ENCODE assay signal across 7 cellular contexts in the genomic region with DNA sequence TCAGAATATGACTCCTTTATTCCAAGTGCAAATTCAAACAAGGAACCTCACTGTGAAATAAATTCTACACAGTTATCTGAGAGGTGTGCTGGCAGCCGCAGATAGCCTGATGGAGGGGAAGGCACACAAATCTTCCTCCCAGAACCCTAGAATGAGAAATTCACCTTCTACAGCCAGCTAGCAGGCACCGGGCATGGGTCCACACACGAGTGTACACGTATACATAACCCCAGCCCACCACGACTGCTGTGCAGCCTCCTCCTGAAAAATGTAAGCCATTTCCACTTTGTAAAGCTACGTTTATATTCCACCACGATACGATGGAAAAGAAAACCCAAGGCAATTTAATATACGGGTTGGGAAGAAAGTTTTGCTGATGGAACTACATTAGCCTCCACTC. TPM values are rescaled to one million over a fixed set of nuclear protein-coding genes. Genes with fewer than 3 reads are reported as not detected.
DNase-seq lines count a peak whose midpoint lies in the region; ATAC-seq and TF ChIP-seq lines count a peak whose summit lies in the region.

No MANE protein-coding gene starts in this region.

- H2BK120ac ChIP-seq in neuronal stem cell (ENCODE audit: low read depth, low read length): no peak overlapping the region

- no peak overlapping the region for H2BK5ac ChIP-seq in neuronal stem cell (ENCODE audit: low read length)

- H2AFZ ChIP-seq in neuronal stem cell (ENCODE audit: low read length): peak overlapping the region; percentile 96

- H2BK15ac ChIP-seq in neuronal stem cell (ENCODE audit: low read length): no peak overlapping the region

- WGBS in neuronal stem cell (ENCODE audit: extremely low coverage in 2 of 2, insufficient read length in 2 of 2, insufficient replicate concordance in 1 of 2), 2 donors: no CpG with 5 or more reads among the region's 9 CpGs

- H3K23ac ChIP-seq in neuronal stem cell (ENCODE audit: low read depth, low read length, poor library complexity): no peak overlapping the region

- H4K91ac ChIP-seq in neuronal stem cell (ENCODE audit: low read depth, low read length, poor library complexity): no peak overlapping the region

- H3K18ac ChIP-seq in neuronal stem cell (ENCODE audit: low read length): no peak overlapping the region

- H3K4me3 ChIP-seq in GM12865 (ENCODE audit: low read depth, low read length) (peak overlapping the region; percentile 72), epithelial cell of esophagus (ENCODE audit: low read length) (peak overlapping the region; percentile 91), neuronal stem cell (ENCODE audit: low read length in 2 of 2) (peak overlapping the region in 1 of 2 donors; percentile 94)

- H3K4ac ChIP-seq in neuronal stem cell (ENCODE audit: low read length): no peak overlapping the region

- peaks cover 5 to 47% of the 10 kb centered on the region in 2 donors for H3K36me3 ChIP-seq in neuronal stem cell (replicated peaks in 1 of 2; ENCODE audit: control insufficient read depth in 2 of 2, insufficient read depth in 2 of 2, low read length in 2 of 2)

- H3K9me3 ChIP-seq in neuronal stem cell (replicated peaks in 1 of 2; ENCODE audit: control insufficient read depth in 2 of 2, insufficient read depth in 1 of 2, low read depth in 1 of 2, low read length in 2 of 2): peaks cover 0 to 5% of the 10 kb centered on the region in 2 donors

- no peak overlapping the region for H2AK5ac ChIP-seq in neuronal stem cell (ENCODE audit: low read depth, low read length)

- no peak overlapping the region for H3K4me2 ChIP-seq in neuronal stem cell (ENCODE audit: insufficient read depth, low read length, poor library complexity, severe bottlenecking)

- TF ChIP-seq CTCF in GM12865 (IDR thresholded peaks at IDR 0.05; ENCODE audit: insufficient read depth, low read depth, low read length, missing control alignments) (no peak), epithelial cell of esophagus (IDR thresholded peaks at IDR 0.05; ENCODE audit: insufficient read depth, low read depth, low read length, missing control alignments) (no peak)

- ATAC-seq in GM21576 (IDR thresholded peaks at IDR 0.05; ENCODE audit: unreplicated experiment) (no peak), GM18870 (IDR thresholded peaks at IDR 0.05; ENCODE audit: unreplicated experiment) (no peak)

- peaks cover 0 to 10% (median 0%) of the 10 kb centered on the region in 3 experiments for H3K27me3 ChIP-seq in neuronal stem cell (ENCODE audit: control insufficient read depth in 3 of 3, insufficient read depth in 3 of 3, low read depth in 1 of 3, low read length in 3 of 3)

- peaks cover 6% of the 10 kb centered on the region for H3K79me1 ChIP-seq in neuronal stem cell (ENCODE audit: low read depth, low read length)

- H3K9ac ChIP-seq in neuronal stem cell (ENCODE audit: low read depth, low read length, poor library complexity): no peak overlapping the region

- no peak overlapping the region for H2BK12ac ChIP-seq in neuronal stem cell (ENCODE audit: low read length)

- no peak for DNase-seq in GM12865 (ENCODE audit: low read depth)
- DNase-seq in SK-N-DZ (ENCODE audit: low spot score): peak; percentile 3
- DNase-seq in epithelial cell of esophagus (ENCODE audit: low read depth): no peak
- DNase-seq in neuronal stem cell (ENCODE audit: low spot score): no peak
- DNase-seq in mesenteric fat pad (ENCODE audit: low spot score): no peak

- no peak overlapping the region for H3K14ac ChIP-seq in neuronal stem cell (ENCODE audit: low read length)

- H4K8ac ChIP-seq in neuronal stem cell (ENCODE audit: low read depth, low read length): no peak overlapping the region

- H3K27ac ChIP-seq in neuronal stem cell (replicated peaks; ENCODE audit: low read length): no peak overlapping the region

- H3K4me1 ChIP-seq in neuronal stem cell (ENCODE audit: control insufficient read depth in 2 of 2, insufficient read depth in 1 of 2, low read depth in 1 of 2, low read length in 2 of 2): peaks cover 2 to 7% of the 10 kb centered on the region in 2 donors

RNA-seq across cellular contexts. Expression of gene BTG3, which starts 1.8 kb away (rescaled TPM):
- polyA plus RNA-seq in SK-N-DZ (2014; cell fraction: cytosol; rRNA removed): 38.0 and 57.2 TPM in 2 replicates
- 29.3 and 40.6 TPM in 2 replicates for polyA plus RNA-seq in SK-N-DZ (2014; cell fraction: nucleus; rRNA removed)
- 44.6 TPM for polyA plus RNA-seq in neuronal stem cell (2013, experiment 1 of 2)
- polyA plus RNA-seq in neuronal stem cell (2013, experiment 2 of 2): 45.1 TPM
- 29.1 TPM for total RNA-seq in mesenteric fat pad
